In genomic region chr5:33444542-33444941, GRCh38 we compare ENCODE assay signal across 15 cellular contexts. TPM values are rescaled to one million over a fixed set of nuclear protein-coding genes. Genes with fewer than 3 reads are reported as not detected.
A peak's percentile ranks its signal among the peaks of the same experiment; 100 is the strongest.
DNase-seq lines count a peak whose midpoint lies in the region; ATAC-seq and TF ChIP-seq lines count a peak whose summit lies in the region.
"Had no signal": no experiment of that assay in that cellular context is flagged by ENCODE, and none has a peak within 500 bp of the region (broad histone marks: within the 10 kb centered on the region; RNA-seq: fewer than 3 reads in every experiment).

No MANE protein-coding gene starts in this region.

- peak overlapping the region; percentile 53 for H3K4me3 Mint-ChIP-seq in activated naive CD8-positive, alpha-beta T cell
- no peak overlapping the region for H3K4me3 Mint-ChIP-seq in activated naive CD8-positive, alpha-beta T cell treated with anti-CD3 and anti-CD28 coated beads for 36 hours
- peak overlapping the region; percentile 53 for H3K4me3 Mint-ChIP-seq in glutamatergic neuron (ENCODE audit: unreplicated experiment)
- no peak overlapping the region for H3K4me3 Mint-ChIP-seq in stimulated activated effector memory CD8-positive, alpha-beta T cell treated with anti-CD3 and anti-CD28 coated beads, Interleukin-12 subunit alpha, Interleukin-12 subunit beta, amount 100 ng/mL, for 72 hours

- DNase-seq in activated naive CD8-positive, alpha-beta T cell treated with anti-CD3 and anti-CD28 coated beads for 36 hours, result no peak
- DNase-seq in PC-9, result no peak
- no peak for DNase-seq in glutamatergic neuron
- no peak for DNase-seq in stimulated activated effector memory CD8-positive, alpha-beta T cell treated with anti-CD3 and anti-CD28 coated beads, Interleukin-12 subunit alpha, Interleukin-12 subunit beta, amount 100 ng/mL, for 72 hours (ENCODE audit: low spot score in 2 of 2)
- no peak for DNase-seq in EL
- no peak for DNase-seq in NCI-H510A (lab: John Stamatoyannopoulos, UW)
- DNase-seq: activated CD4-positive, alpha-beta T cell treated with anti-CD3 and anti-CD28 coated beads for 1 hour; activated T-cell treated with anti-CD3 and anti-CD28 coated beads, Interleukin-2, amount 50 U/mL, for 48 hours; anterior cingulate cortex; left colon; NCI-H82; stimulated activated CD4-positive, alpha-beta T cell treated with anti-CD3 and anti-CD28 coated beads, Interleukin-1b, Interleukin-23, amount 100 ng/mL, for 48 hours had no signal

- H3K4me1 ChIP-seq in PC-9 (replicated peaks; ENCODE audit: insufficient read depth), result peaks cover 17% of the 10 kb centered on the region

- H4K20me1 ChIP-seq in PC-9 (ENCODE audit: insufficient read depth), result peaks cover 77% of the 10 kb centered on the region

- no peaks in the 10 kb centered on the region for H3K27me3 ChIP-seq in PC-9 (ENCODE audit: insufficient read depth, low read depth)
- H3K27me3 ChIP-seq: esophagus muscularis mucosa had no signal

- intact Hi-C loops in PC-9 (cut with micrococcal nuclease; ENCODE audit: unreplicated experiment), result loop anchor here (5.0 kb wide), 1 partner anchor 203 kb away; no protein-coding TSS in a partner anchor

- no peaks in the 10 kb centered on the region for H3K9me2 ChIP-seq in PC-9 (ENCODE audit: insufficient read depth)

- peaks cover 29% of the 10 kb centered on the region for H3F3A ChIP-seq in PC-9 (ENCODE audit: insufficient read depth, low read depth)

- no TSS peak for BruUV-seq in PC-9 (replicated peaks; lab: Mats Ljungman, UMichigan)

- no peak overlapping the region for H2AFZ ChIP-seq in PC-9

- peaks cover 63% of the 10 kb centered on the region for H3K36me3 ChIP-seq in PC-9 (ENCODE audit: low read depth)

- peak overlapping the region; percentile 22 for H3K27ac Mint-ChIP-seq in activated naive CD8-positive, alpha-beta T cell
- no peak overlapping the region for H3K27ac Mint-ChIP-seq in activated naive CD8-positive, alpha-beta T cell treated with anti-CD3 and anti-CD28 coated beads for 36 hours
- no peak overlapping the region for H3K27ac Mint-ChIP-seq in glutamatergic neuron (ENCODE audit: unreplicated experiment)
- H3K27ac Mint-ChIP-seq in stimulated activated effector memory CD8-positive, alpha-beta T cell treated with anti-CD3 and anti-CD28 coated beads, Interleukin-12 subunit alpha, Interleukin-12 subunit beta, amount 100 ng/mL, for 72 hours, result peak overlapping the region; percentile 38

- peaks cover 89% of the 10 kb centered on the region for H3K79me2 ChIP-seq in PC-9 (ENCODE audit: low read depth)

- no peaks in the 10 kb centered on the region for H3K9me3 ChIP-seq in PC-9 (ENCODE audit: insufficient read depth, low read depth)
- H3K9me3 ChIP-seq: esophagus muscularis mucosa had no signal

- H3K36me3 Mint-ChIP-seq in activated naive CD8-positive, alpha-beta T cell, result peaks cover 8% of the 10 kb centered on the region
- H3K36me3 Mint-ChIP-seq in activated naive CD8-positive, alpha-beta T cell treated with anti-CD3 and anti-CD28 coated beads for 36 hours, result peaks cover 48% of the 10 kb centered on the region
- no peaks in the 10 kb centered on the region for H3K36me3 Mint-ChIP-seq in glutamatergic neuron (ENCODE audit: unreplicated experiment)
- H3K36me3 Mint-ChIP-seq in stimulated activated effector memory CD8-positive, alpha-beta T cell treated with anti-CD3 and anti-CD28 coated beads, Interleukin-12 subunit alpha, Interleukin-12 subunit beta, amount 100 ng/mL, for 72 hours, result no peaks in the 10 kb centered on the region

- peaks cover 51% of the 10 kb centered on the region for H3K4me1 Mint-ChIP-seq in activated naive CD8-positive, alpha-beta T cell (ENCODE audit: low read depth)
- peaks cover 45% of the 10 kb centered on the region for H3K4me1 Mint-ChIP-seq in activated naive CD8-positive, alpha-beta T cell treated with anti-CD3 and anti-CD28 coated beads for 36 hours
- peaks cover 16% of the 10 kb centered on the region for H3K4me1 Mint-ChIP-seq in glutamatergic neuron (ENCODE audit: low read depth, unreplicated experiment)
- H3K4me1 Mint-ChIP-seq in stimulated activated effector memory CD8-positive, alpha-beta T cell treated with anti-CD3 and anti-CD28 coated beads, Interleukin-12 subunit alpha, Interleukin-12 subunit beta, amount 100 ng/mL, for 72 hours, result peaks cover 40% of the 10 kb centered on the region

- peak overlapping the region; percentile 93; the same call in 1 of the 2 replicates for H3K4me2 ChIP-seq in PC-9

- H3K27ac ChIP-seq in PC-9, result no peak overlapping the region
- H3K27ac ChIP-seq: esophagus muscularis mucosa had no signal

- POLR2A ChIA-PET in PC-9 (lab: Charles Lee; ENCODE audit: unreplicated experiment), result no interaction called here

- H3K4me3 ChIP-seq in PC-9, result peak overlapping the region; percentile 8; the same call in 1 of the 2 replicates
- H3K4me3 ChIP-seq: esophagus muscularis mucosa had no signal

- CTCF ChIA-PET in PC-9 (lab: Charles Lee), result no interaction called here

- no peak for ATAC-seq in stimulated activated effector memory CD8-positive, alpha-beta T cell treated with anti-CD3 and anti-CD28 coated beads, Interleukin-12 subunit alpha, Interleukin-12 subunit beta, amount 100 ng/mL, for 72 hours
- ATAC-seq in GM19328 (IDR thresholded peaks at IDR 0.05; ENCODE audit: unreplicated experiment), result no peak
- ATAC-seq: left colon had no signal

- TF ChIP-seq CTCF in PC-9 (conservative IDR thresholded peaks at IDR 0.05), result no peak
- TF ChIP-seq CTCF in glutamatergic neuron (IDR thresholded peaks at IDR 0.05; ENCODE audit: partially characterized antibody, unreplicated experiment), result no peak

- no peaks in the 10 kb centered on the region for H3K9me3 Mint-ChIP-seq in activated naive CD8-positive, alpha-beta T cell (ENCODE audit: low read depth)
- no peaks in the 10 kb centered on the region for H3K9me3 Mint-ChIP-seq in activated naive CD8-positive, alpha-beta T cell treated with anti-CD3 and anti-CD28 coated beads for 36 hours
- peaks cover 3% of the 10 kb centered on the region for H3K9me3 Mint-ChIP-seq in glutamatergic neuron (ENCODE audit: unreplicated experiment)
- H3K9me3 Mint-ChIP-seq in stimulated activated effector memory CD8-positive, alpha-beta T cell treated with anti-CD3 and anti-CD28 coated beads, Interleukin-12 subunit alpha, Interleukin-12 subunit beta, amount 100 ng/mL, for 72 hours, result no peaks in the 10 kb centered on the region

- no peaks in the 10 kb centered on the region for H3K27me3 Mint-ChIP-seq in activated naive CD8-positive, alpha-beta T cell
- no peaks in the 10 kb centered on the region for H3K27me3 Mint-ChIP-seq in activated naive CD8-positive, alpha-beta T cell treated with anti-CD3 and anti-CD28 coated beads for 36 hours
- peaks cover 2% of the 10 kb centered on the region for H3K27me3 Mint-ChIP-seq in glutamatergic neuron (ENCODE audit: unreplicated experiment)

RNA-seq across cellular contexts. Expression of gene TARS1, which starts 3.8 kb away (rescaled TPM):
- 100 to 1,000 TPM; 290 to 299 TPM for total RNA-seq in activated naive CD8-positive, alpha-beta T cell treated with anti-CD3 and anti-CD28 coated beads for 36 hours
- total RNA-seq in PC-9 (2021) (477 and 584 TPM in 2 replicates), glutamatergic neuron (ENCODE audit: unreplicated experiment) (173 TPM)

Comparison
In these comparisons a context has a peak if more than half of its experiments do, and no peak if none do; other contexts are left out.
1. H3K27ac Mint-ChIP-seq: peak in activated naive CD8-positive, alpha-beta T cell (single experiment) and stimulated activated effector memory CD8-positive, alpha-beta T cell treated with anti-CD3 and anti-CD28 coated beads, Interleukin-12 subunit alpha, Interleukin-12 subunit beta, amount 100 ng/mL, for 72 hours (single experiment); none in activated naive CD8-positive, alpha-beta T cell treated with anti-CD3 and anti-CD28 coated beads for 36 hours (single experiment) and glutamatergic neuron (single experiment).
2. H3K4me3 Mint-ChIP-seq: peak in activated naive CD8-positive, alpha-beta T cell (single experiment) and glutamatergic neuron (single experiment); none in activated naive CD8-positive, alpha-beta T cell treated with anti-CD3 and anti-CD28 coated beads for 36 hours (single experiment) and stimulated activated effector memory CD8-positive, alpha-beta T cell treated with anti-CD3 and anti-CD28 coated beads, Interleukin-12 subunit alpha, Interleukin-12 subunit beta, amount 100 ng/mL, for 72 hours (single experiment).